In genomic region chr6:45657243-45657642, GRCh38 we compare ENCODE assay signal across 20 cellular contexts.
DNase-seq lines count a peak whose midpoint lies in the region; ATAC-seq, FAIRE-seq and TF ChIP-seq lines count a peak whose summit lies in the region.
"Had no signal": no experiment of that assay in that cellular context is flagged by ENCODE, and none has a peak within 500 bp of the region (broad histone marks: within the 10 kb centered on the region; RNA-seq: fewer than 3 reads in every experiment).

No MANE protein-coding gene starts in this region.

- intact Hi-C loops in lower lobe of right lung (cut with DNase I): no loop called here

- no peaks in the 10 kb centered on the region for H3K4me1 ChIP-seq in lower lobe of right lung

- H3K36me3 ChIP-seq in lower lobe of right lung: no peaks in the 10 kb centered on the region
- H3K36me3 ChIP-seq: vagina, WERI-Rb-1 had no signal

- no peaks in the 10 kb centered on the region for H3K9me3 ChIP-seq in lower lobe of right lung
- H3K9me3 ChIP-seq: vagina had no signal

- no peak for TF ChIP-seq CTCF in fibroblast of villous mesenchyme (IDR thresholded peaks at IDR 0.05; ENCODE audit: insufficient read depth, low read depth, low read length)
- no peak for TF ChIP-seq CTCF in lower lobe of right lung (IDR thresholded peaks at IDR 0.05)

- H3K27me3 ChIP-seq in lower lobe of right lung (ENCODE audit: low read depth): peaks cover 11% of the 10 kb centered on the region
- H3K27me3 ChIP-seq: vagina had no signal

- TF ChIP-seq POLR2A in GM18505 (IDR thresholded peaks at IDR 0.05; ENCODE audit: borderline replicate concordance, extremely low read depth, insufficient read depth, insufficient read length): no peak

- ATAC-seq in GM18505 (IDR thresholded peaks at IDR 0.05; ENCODE audit: unreplicated experiment) (no peak), lower lobe of right lung (no peak)
- ATAC-seq: naive thymus-derived CD4-positive, alpha-beta T cell; Right ventricle myocardium inferior had no signal

- peak; percentile 91 for FAIRE-seq in RCC 7860 (lab: Jason Lieb, UNC)
- FAIRE-seq: GM18507, small intestine had no signal

- no peak overlapping the region for H3K4me3 ChIP-seq in fibroblast of villous mesenchyme (ENCODE audit: low read depth, low read length)
- no peak overlapping the region for H3K4me3 ChIP-seq in lower lobe of right lung
- H3K4me3 ChIP-seq: vagina had no signal

- peak; percentile 61 for DNase-seq in ELR (ENCODE audit: low read depth)
- peak; percentile 76 for DNase-seq in RCC 7860 (ENCODE audit: low spot score)
- peak; percentile 63 for DNase-seq in fibroblast of villous mesenchyme (ENCODE audit: low read depth)
- DNase-seq in lower lobe of right lung: no peak
- no peak for DNase-seq in effector CD4-positive, alpha-beta T cell
- DNase-seq in occipital lobe (lab: John Stamatoyannopoulos, UW): no peak
- DNase-seq: activated T-cell treated with anti-CD3 and anti-CD28 coated beads, Interleukin-2, amount 50 U/mL, for 48 hours; dermis blood vessel endothelial cell; DMS153; GOT3; MM.1S; naive thymus-derived CD4-positive, alpha-beta T cell; NCI-H187; small intestine; stimulated activated CD4-positive, alpha-beta T cell treated with anti-CD3 and anti-CD28 coated beads, Interleukin-4, amount 100 ng/mL, for 4 hours; WERI-Rb-1 had no signal

- no peak overlapping the region for H3K27ac ChIP-seq in lower lobe of right lung
- H3K27ac ChIP-seq: vagina, WERI-Rb-1 had no signal

Comparison
In these comparisons a context has a peak if more than half of its experiments do, and no peak if none do; other contexts are left out.
1. DNase-seq: peak in ELR (single experiment), RCC 7860 (single experiment) and fibroblast of villous mesenchyme (single experiment); none in lower lobe of right lung (single experiment), effector CD4-positive, alpha-beta T cell (single experiment) and occipital lobe (single experiment).